ENCODE assay signal across 8 cellular contexts in the genomic region with DNA sequence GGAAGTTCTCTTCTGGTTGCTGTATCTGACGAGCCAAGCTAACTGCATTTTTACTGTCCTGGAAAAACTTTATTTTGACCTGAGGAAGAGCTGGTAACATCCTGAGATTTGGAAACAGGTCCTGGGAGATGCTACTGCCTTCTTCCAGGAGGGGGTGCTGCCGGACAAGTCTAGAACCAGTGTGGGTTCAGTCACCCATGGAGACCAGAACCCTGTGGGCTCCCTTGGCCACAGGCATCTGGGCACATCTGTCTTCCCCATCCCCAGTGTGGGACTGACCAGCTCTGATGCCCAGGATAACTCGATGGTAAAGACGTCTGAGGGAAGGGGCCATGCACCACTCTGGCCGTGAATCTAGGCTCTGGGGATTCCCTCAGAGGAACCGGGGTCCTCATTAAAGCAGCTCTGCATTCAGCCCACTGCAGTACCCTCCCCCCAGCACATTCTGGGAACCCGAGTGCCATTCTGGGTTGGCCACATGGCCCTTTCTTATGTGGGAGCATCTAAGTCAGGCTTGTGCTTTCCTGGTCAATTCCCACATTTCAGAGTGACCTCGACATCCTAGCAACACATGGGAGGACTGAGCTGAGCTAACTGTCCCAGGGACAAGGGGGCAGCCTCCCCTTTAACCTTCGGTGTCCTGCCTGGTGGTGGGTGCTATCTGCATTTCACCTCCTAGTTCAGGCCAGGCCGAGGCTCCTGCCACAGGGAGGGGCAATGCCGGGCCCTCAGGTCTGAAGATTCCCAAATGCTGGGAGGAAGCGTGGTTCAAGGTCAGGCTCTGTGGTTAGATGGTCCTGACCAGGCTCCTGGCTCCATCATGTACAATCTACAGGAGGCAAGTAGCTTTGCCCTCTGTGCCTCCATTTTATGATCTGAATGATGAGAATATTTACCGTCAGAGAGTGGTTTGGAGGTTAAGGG.
DNase-seq lines count a peak whose midpoint lies in the region; TF ChIP-seq lines count a peak whose summit lies in the region.

No MANE protein-coding gene starts in this region.

- H3K4me1 ChIP-seq in DOHH2 (ENCODE audit: control insufficient read depth, low read length) = peaks cover 25% of the 10 kb centered on the region

- H3K9me2 ChIP-seq in DOHH2 (replicated peaks; ENCODE audit: control insufficient read depth, low read length) = no peaks in the 10 kb centered on the region

- in situ Hi-C loops in KBM-7 (cut with MboI; ENCODE audit: low pct_unique_long_range_greater_than_20kb, low sequenced_read_pairs) = no loop called here

- peak; percentile 88 for TF ChIP-seq CTCF in DOHH2 (IDR thresholded peaks at IDR 0.05; ENCODE audit: low read depth, low read length, poor library complexity, severe bottlenecking)

- no peak overlapping the region for H3K27ac ChIP-seq in DOHH2 (ENCODE audit: low read depth, low read length)

- no peaks in the 10 kb centered on the region for H3K79me2 ChIP-seq in DOHH2 (ENCODE audit: control insufficient read depth, low read length)

- H4K20me1 ChIP-seq in DOHH2 (ENCODE audit: control insufficient read depth, insufficient read depth, low read depth, low read length) = no peaks in the 10 kb centered on the region

- no peaks in the 10 kb centered on the region for H3K36me3 ChIP-seq in DOHH2 (ENCODE audit: control insufficient read depth, low read length)

- no peaks in the 10 kb centered on the region for H3K27me3 ChIP-seq in DOHH2 (ENCODE audit: control insufficient read depth, low read length)

- H3K9me3 ChIP-seq in DOHH2 (ENCODE audit: control insufficient read depth, insufficient read depth, low read length) = no peaks in the 10 kb centered on the region

- no peak overlapping the region for H3K4me2 ChIP-seq in DOHH2 (ENCODE audit: low read length)

- peak; percentile 73 for DNase-seq in KBM-7
- peak; percentile 50 for DNase-seq in T-helper 9 cell
- DNase-seq in cerebellar cortex (ENCODE audit: low spot score) = peak; percentile 89
- peak; percentile 43 for DNase-seq in kidney glomerular epithelial cell (lab: John Stamatoyannopoulos, UW)
- DNase-seq in stimulated activated CD4-positive, alpha-beta T cell treated with anti-CD3 and anti-CD28 coated beads, Interleukin-2, amount 100 ng/mL, for 24 hours = peak; percentile 59 to 62
- DNase-seq in NK-92 (lab: John Stamatoyannopoulos, UW; ENCODE audit: unreplicated experiment) = no peak
- no peak for DNase-seq in OCI-M2 (lab: John Stamatoyannopoulos, UW; ENCODE audit: unreplicated experiment)

- H3K4me3 ChIP-seq in DOHH2 (ENCODE audit: low read length) = no peak overlapping the region

- 0 out of 2 replicates have a peak, but pooled peaks cover 2% of the 10 kb centered on the region for H3F3A ChIP-seq in DOHH2 (ENCODE audit: control insufficient read depth, insufficient read depth)

Comparison
In these comparisons a context has a peak if more than half of its experiments do, and no peak if none do; other contexts are left out.
1. DNase-seq: peak in KBM-7 (single experiment), T-helper 9 cell (single experiment), cerebellar cortex (single experiment), kidney glomerular epithelial cell (single experiment) and stimulated activated CD4-positive, alpha-beta T cell treated with anti-CD3 and anti-CD28 coated beads, Interleukin-2, amount 100 ng/mL, for 24 hours (2 of 2); none in NK-92 (single experiment) and OCI-M2 (single experiment).